In the genomic region with DNA sequence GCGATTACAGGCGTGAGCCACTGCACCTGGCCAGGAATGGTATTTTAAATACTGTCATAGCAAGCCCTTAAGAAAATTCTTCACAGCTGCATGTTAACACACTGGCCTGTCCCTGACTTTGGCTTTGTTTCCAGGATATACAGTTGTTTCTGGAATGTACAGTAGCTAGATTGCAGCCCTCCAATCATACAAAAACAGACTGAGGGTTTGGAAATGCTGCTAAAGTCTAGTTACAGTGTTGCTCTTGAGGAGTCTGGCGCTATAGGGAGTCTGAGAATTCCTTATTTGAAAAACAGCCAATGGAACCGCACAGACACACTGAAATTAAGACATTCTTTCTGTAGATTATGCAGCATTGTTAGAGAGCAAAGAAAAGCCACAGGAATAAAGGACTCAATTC, we compare ENCODE assay signal across 33 cellular contexts. TPM values are rescaled to one million over a fixed set of nuclear protein-coding genes. Genes with fewer than 3 reads are reported as not detected.
DNase-seq lines count a peak whose midpoint lies in the region; ATAC-seq and TF ChIP-seq lines count a peak whose summit lies in the region.
"Had no signal": no experiment of that assay in that cellular context is flagged by ENCODE, and none has a peak within 500 bp of the region (broad histone marks: within the 10 kb centered on the region; RNA-seq: fewer than 3 reads in every experiment).

No MANE protein-coding gene starts in this region.

- TF ChIP-seq CTCF in nephron (IDR thresholded peaks at IDR 0.05; ENCODE audit: unreplicated experiment in 3 of 3) = no peak
- no peak for TF ChIP-seq CTCF in neural progenitor cell (IDR thresholded peaks at IDR 0.05)

- peaks cover 5 to 46% (median 16%) of the 10 kb centered on the region in 5 donors for H3K4me1 ChIP-seq in subcutaneous abdominal adipose tissue (ENCODE audit: control insufficient read depth in 5 of 5, insufficient read depth in 5 of 5, low read length in 5 of 5)
- H3K4me1 ChIP-seq in neural progenitor cell = peaks cover 21% of the 10 kb centered on the region
- H3K4me1 ChIP-seq: breast epithelium, gastrocnemius medialis had no signal

- H2AFZ ChIP-seq in neural progenitor cell (replicated peaks) = no peak overlapping the region
- H2AFZ ChIP-seq: hepatocyte had no signal

- H3K27ac ChIP-seq in subcutaneous abdominal adipose tissue (ENCODE audit: low read depth, low read length) (peak overlapping the region; percentile 75), neural progenitor cell (no peak overlapping the region)
- H3K27ac ChIP-seq: epithelial cell of prostate, gastrocnemius medialis, hepatocyte, right atrium auricular region had no signal

- H3K27me3 Mint-ChIP-seq in nephron (ENCODE audit: low read depth) = no peaks in the 10 kb centered on the region
- peaks cover 2% of the 10 kb centered on the region for H3K27me3 Mint-ChIP-seq in neural progenitor cell (ENCODE audit: insufficient read depth, low read depth)
- H3K27me3 Mint-ChIP-seq: activated CD4-positive, alpha-beta memory T cell treated with anti-CD3 and anti-CD28 coated beads, Interleukin-2, amount 10 ng/mL, durations not matched to agents 7 days and 5 days; T-helper 17 cell had no signal

- no peak overlapping the region for H3K4me2 ChIP-seq in neural progenitor cell
- H3K4me2 ChIP-seq: hepatocyte had no signal

- H3K9me3 Mint-ChIP-seq in nephron (no peaks in the 10 kb centered on the region), neural progenitor cell (peaks cover 4% of the 10 kb centered on the region)
- H3K9me3 Mint-ChIP-seq: activated CD4-positive, alpha-beta memory T cell treated with anti-CD3 and anti-CD28 coated beads, Interleukin-2, amount 10 ng/mL, durations not matched to agents 7 days and 5 days; activated naive CD8-positive, alpha-beta T cell treated with anti-CD3 and anti-CD28 coated beads for 36 hours; natural killer cell; stimulated activated naive B cell treated with anti-CD40 and anti-IgM and Interleukin-4, amounts not matched to agents 10 μg/mL and 1 μg/mL and 100 μg/mL, for 72 hours had no signal

- H3K36me3 ChIP-seq in subcutaneous abdominal adipose tissue (ENCODE audit: control insufficient read depth in 5 of 5, insufficient read depth in 5 of 5, low read length in 5 of 5) (no peaks in the 10 kb centered on the region), neural progenitor cell (no peaks in the 10 kb centered on the region)
- H3K36me3 ChIP-seq: BLaER1 treated with 17β-estradiol and CSF1 and Interleukin-3, amounts not matched to agents 10 nM and 100 nM; breast epithelium; gastrocnemius medialis; ovary; right atrium auricular region; thoracic aorta had no signal

- H3K27ac Mint-ChIP-seq in nephron = peak overlapping the region; percentile 84 to 95 (median 89)
- no peak overlapping the region for H3K27ac Mint-ChIP-seq in neural progenitor cell
- H3K27ac Mint-ChIP-seq: activated naive CD8-positive, alpha-beta T cell treated with anti-CD3 and anti-CD28 coated beads for 36 hours; natural killer cell; stimulated activated naive B cell treated with anti-CD40 and anti-IgM and Interleukin-4, amounts not matched to agents 10 μg/mL and 1 μg/mL and 100 μg/mL, for 72 hours; T-helper 17 cell had no signal

- no peak for ATAC-seq in HG03442 (IDR thresholded peaks at IDR 0.05; ENCODE audit: unreplicated experiment)
- ATAC-seq: gastrocnemius medialis; left lobe of liver; natural killer cell; PC-3; SK-N-SH treated with all-trans-retinoic acid at 6 μM for 48 hours; stimulated activated naive B cell treated with anti-CD40 and anti-IgM and Interleukin-4, amounts not matched to agents 10 μg/mL and 1 μg/mL and 100 μg/mL, for 72 hours; T-helper 17 cell had no signal

- H3F3A ChIP-seq in neural progenitor cell (ENCODE audit: low read depth) = peaks cover 6% of the 10 kb centered on the region

- H3K27me3 ChIP-seq in subcutaneous abdominal adipose tissue (ENCODE audit: control insufficient read depth in 5 of 5, insufficient read depth in 4 of 5, low read length in 5 of 5) (no peaks in the 10 kb centered on the region), neural progenitor cell (no peaks in the 10 kb centered on the region)
- H3K27me3 ChIP-seq: BLaER1 treated with 17β-estradiol and CSF1 and Interleukin-3, amounts not matched to agents 10 nM and 100 nM; breast epithelium; gastrocnemius medialis; hepatocyte; ovary; right atrium auricular region had no signal

- H3K4me1 Mint-ChIP-seq in nephron (peaks cover 49% of the 10 kb centered on the region), neural progenitor cell (peaks cover 23% of the 10 kb centered on the region)
- H3K4me1 Mint-ChIP-seq: activated naive CD8-positive, alpha-beta T cell treated with anti-CD3 and anti-CD28 coated beads for 36 hours; natural killer cell; stimulated activated naive B cell treated with anti-CD40 and anti-IgM and Interleukin-4, amounts not matched to agents 10 μg/mL and 1 μg/mL and 100 μg/mL, for 72 hours had no signal

- H3K9ac ChIP-seq in subcutaneous abdominal adipose tissue (ENCODE audit: low read length in 5 of 5) = peak overlapping the region; percentile 3 to 47 (median 35)
- no peak overlapping the region for H3K9ac ChIP-seq in neural progenitor cell
- H3K9ac ChIP-seq: BLaER1 treated with 17β-estradiol and CSF1 and Interleukin-3, amounts not matched to agents 10 nM and 100 nM had no signal

- H3K9me3 ChIP-seq in subcutaneous abdominal adipose tissue (ENCODE audit: control insufficient read depth in 5 of 5, low read length in 5 of 5) (no peaks in the 10 kb centered on the region), neural progenitor cell (ENCODE audit: low read depth) (no peaks in the 10 kb centered on the region)
- H3K9me3 ChIP-seq: breast epithelium, gastrocnemius medialis, ovary, right atrium auricular region, thoracic aorta had no signal

- peaks cover 15% of the 10 kb centered on the region for H3K79me2 ChIP-seq in neural progenitor cell (ENCODE audit: low read depth)
- H3K79me2 ChIP-seq: hepatocyte had no signal

- H3K36me3 Mint-ChIP-seq in nephron (ENCODE audit: low read depth) (peaks cover 28% of the 10 kb centered on the region), neural progenitor cell (peaks cover 31% of the 10 kb centered on the region)
- H3K36me3 Mint-ChIP-seq: activated naive CD8-positive, alpha-beta T cell treated with anti-CD3 and anti-CD28 coated beads for 36 hours; natural killer cell; stimulated activated naive B cell treated with anti-CD40 and anti-IgM and Interleukin-4, amounts not matched to agents 10 μg/mL and 1 μg/mL and 100 μg/mL, for 72 hours had no signal

- no peak overlapping the region for H3K4me3 Mint-ChIP-seq in nephron
- H3K4me3 Mint-ChIP-seq in neural progenitor cell = no peak overlapping the region
- H3K4me3 Mint-ChIP-seq: activated CD4-positive, alpha-beta memory T cell treated with anti-CD3 and anti-CD28 coated beads, Interleukin-2, amount 10 ng/mL, durations not matched to agents 7 days and 5 days; activated naive CD8-positive, alpha-beta T cell treated with anti-CD3 and anti-CD28 coated beads for 36 hours; natural killer cell; stimulated activated naive B cell treated with anti-CD40 and anti-IgM and Interleukin-4, amounts not matched to agents 10 μg/mL and 1 μg/mL and 100 μg/mL, for 72 hours; T-helper 17 cell had no signal

- H4K20me1 ChIP-seq in neural progenitor cell (ENCODE audit: low read depth) = peaks cover 28% of the 10 kb centered on the region
- H4K20me1 ChIP-seq: BLaER1 treated with 17β-estradiol and CSF1 and Interleukin-3, amounts not matched to agents 10 nM and 100 nM had no signal

- no peak overlapping the region for H3K4me3 ChIP-seq in subcutaneous abdominal adipose tissue (ENCODE audit: low read depth in 1 of 5, low read length in 5 of 5)
- no peak overlapping the region for H3K4me3 ChIP-seq in neural progenitor cell
- H3K4me3 ChIP-seq: BLaER1 treated with 17β-estradiol and CSF1 and Interleukin-3, amounts not matched to agents 10 nM and 100 nM; breast epithelium; gastrocnemius medialis; hepatocyte; ovary; right atrium auricular region; thoracic aorta had no signal

- DNase-seq in amniotic epithelial cell (ENCODE audit: low read depth) (peak; percentile 75), fibroblast of peridontal ligament (ENCODE audit: extremely low read depth) (peak; percentile 60), neural progenitor cell (ENCODE audit: low spot score) (no peak)
- DNase-seq in activated T-cell treated with anti-CD3 and anti-CD28 coated beads, Interleukin-2, amount 50 U/mL, for 1 hour = no peak
- DNase-seq: ACHN; activated CD4-positive, alpha-beta memory T cell treated with anti-CD3 and anti-CD28 coated beads, Interleukin-2, amount 10 ng/mL, durations not matched to agents 7 days and 5 days; activated CD4-positive, CD25-positive, alpha-beta regulatory T cell treated with anti-CD3 and anti-CD28 coated beads, Interleukin-2, amount 50 U/mL, for 72 hours; activated naive CD8-positive, alpha-beta T cell treated with anti-CD3 and anti-CD28 coated beads for 36 hours; COR-L47; effector CD8-positive, alpha-beta T cell; gastrocnemius medialis; GDM1; GOT3; natural killer cell; NCI-H1092; NCI-H1694 treated with DMSO at 0.1 percent for 48 hours; NCI-H2171; NCI-H524 treated with DMSO at 0.1 percent for 48 hours; ovary; PC-3; stimulated activated naive B cell treated with anti-CD40 and anti-IgM and Interleukin-4, amounts not matched to agents 10 μg/mL and 1 μg/mL and 100 μg/mL, for 72 hours; T-helper 17 cell had no signal

RNA-seq across cellular contexts. Expression of gene STON1, which starts 37.7 kb away (rescaled TPM):
- total RNA-seq in neural progenitor cell (ENCODE audit: low replicate concordance) = 36.7 and 51.7 TPM in 2 replicates

RNA-seq across cellular contexts. Expression of gene GTF2A1L, which starts 50.0 kb away (rescaled TPM):
- 1.6 and 3.7 TPM in 2 replicates for total RNA-seq in neural progenitor cell (ENCODE audit: low replicate concordance)
- total RNA-seq: activated CD4-positive, alpha-beta memory T cell treated with anti-CD3 and anti-CD28 coated beads, Interleukin-2, amount 10 ng/mL, durations not matched to agents 7 days and 5 days; activated naive CD8-positive, alpha-beta T cell treated with anti-CD3 and anti-CD28 coated beads for 36 hours; left lobe of liver; natural killer cell; PC-3; T-helper 17 cell had no signal

Comparison
In these comparisons a context has a peak if more than half of its experiments do, and no peak if none do; other contexts are left out.
1. DNase-seq: peak in amniotic epithelial cell (single experiment) and fibroblast of peridontal ligament (single experiment); none in neural progenitor cell (single experiment) and activated T-cell treated with anti-CD3 and anti-CD28 coated beads, Interleukin-2, amount 50 U/mL, for 1 hour (single experiment).